In genomic region chr17:47323382-47324223, GRCh38 we compare ENCODE assay signal across 8 cellular contexts. TPM values are rescaled to one million over a fixed set of nuclear protein-coding genes. Genes with fewer than 3 reads are reported as not detected.
DNase-seq lines count a peak whose midpoint lies in the region; ATAC-seq and TF ChIP-seq lines count a peak whose summit lies in the region.

TSS of gene EFCAB13 (plus strand) at chr17:47323955. CDS start at chr17:47328354, 4,399 bp downstream.

- no peaks in the 10 kb centered on the region for H3K36me3 Mint-ChIP-seq in activated CD4-positive, alpha-beta memory T cell treated with anti-CD3 and anti-CD28 coated beads for 36 hours

- H3K9me3 Mint-ChIP-seq in activated CD4-positive, alpha-beta memory T cell treated with anti-CD3 and anti-CD28 coated beads for 36 hours, result peaks cover 4% of the 10 kb centered on the region

- H3K27me3 Mint-ChIP-seq in activated CD4-positive, alpha-beta memory T cell treated with anti-CD3 and anti-CD28 coated beads for 36 hours, result peaks cover 2% of the 10 kb centered on the region

- intact Hi-C loops in activated CD4-positive, alpha-beta memory T cell treated with anti-CD3 and anti-CD28 coated beads for 36 hours (cut with micrococcal nuclease), result loop anchor here (1.0 kb wide), 1 partner anchor 8 kb away; no protein-coding TSS in a partner anchor
- intact Hi-C loops in lower lobe of right lung (cut with DNase I), result no loop called here

- DNase-seq in CD1c-positive myeloid dendritic cell (ENCODE audit: extremely low spot score) (peak; percentile 85), NCI-H69 (lab: John Stamatoyannopoulos, UW) (peak; percentile 96), ecto neural progenitor cell (ENCODE audit: low spot score) (peak; percentile 96), lower lobe of right lung (peak; percentile 94)
- DNase-seq in activated CD4-positive, alpha-beta memory T cell treated with anti-CD3 and anti-CD28 coated beads for 36 hours, result peak; percentile 84
- peak; percentile 42 to 76 (median 54) for DNase-seq in stimulated activated CD4-positive, alpha-beta T cell treated with anti-CD3 and anti-CD28 coated beads, TNF-alpha, amount 100 ng/mL, for 24 hours (ENCODE audit: low read depth in 3 of 3)

- peak within 1 kb of the TSS; percentile 100 for H3K4me3 Mint-ChIP-seq in activated CD4-positive, alpha-beta memory T cell treated with anti-CD3 and anti-CD28 coated beads for 36 hours

- ATAC-seq in GM19328 (IDR thresholded peaks at IDR 0.05; ENCODE audit: unreplicated experiment) (peak; percentile 83), HG03460 (IDR thresholded peaks at IDR 0.05; ENCODE audit: unreplicated experiment) (peak; percentile 82), lower lobe of right lung (peak; percentile 98 to 99)

- H3K4me3 ChIP-seq in lower lobe of right lung, result peak within 1 kb of the TSS; percentile 62

- CTCF ChIA-PET in activated CD4-positive, alpha-beta memory T cell treated with anti-CD3 and anti-CD28 coated beads for 36 hours (lab: Charles Lee), result interaction anchor here (1.3 to 1.5 kb wide), 2 partner anchors 13 to 94 kb away, joined by 5 to 6 read pairs; no protein-coding TSS in a partner anchor

- H3K4me1 ChIP-seq in lower lobe of right lung, result peaks cover 5% of the 10 kb centered on the region

- no peaks in the 10 kb centered on the region for H3K27me3 ChIP-seq in lower lobe of right lung (ENCODE audit: low read depth)

- peak; percentile 45 for TF ChIP-seq CTCF in lower lobe of right lung (IDR thresholded peaks at IDR 0.05)

- H3K27ac ChIP-seq in lower lobe of right lung, result peak within 1 kb of the TSS; percentile 88

- POLR2A ChIA-PET in activated CD4-positive, alpha-beta memory T cell treated with anti-CD3 and anti-CD28 coated beads for 36 hours (lab: Charles Lee), result interaction anchor here (1.3 kb wide), 1 partner anchor 53 kb away, joined by 3 read pairs; no protein-coding TSS in a partner anchor

- peaks cover 3% of the 10 kb centered on the region for H3K36me3 ChIP-seq in lower lobe of right lung

- peaks cover 19% of the 10 kb centered on the region for H3K4me1 Mint-ChIP-seq in activated CD4-positive, alpha-beta memory T cell treated with anti-CD3 and anti-CD28 coated beads for 36 hours (ENCODE audit: low read depth)

- peak within 1 kb of the TSS; percentile 90 for H3K27ac Mint-ChIP-seq in activated CD4-positive, alpha-beta memory T cell treated with anti-CD3 and anti-CD28 coated beads for 36 hours

- H3K9me3 ChIP-seq in lower lobe of right lung, result no peaks in the 10 kb centered on the region

RNA-seq across cellular contexts. Expression of gene EFCAB13, which starts in this region (rescaled TPM):
- total RNA-seq in activated CD4-positive, alpha-beta memory T cell treated with anti-CD3 and anti-CD28 coated beads for 36 hours, result 1 to 10 TPM; 4.6 to 7.8 TPM
- total RNA-seq in lower lobe of right lung, result 13.0 TPM

Comparison
In these comparisons a context has a peak if more than half of its experiments do, and no peak if none do; other contexts are left out.
1. Peak in every context shown above with its lines: DNase-seq, ATAC-seq, H3K4me3 ChIP-seq and H3K27ac ChIP-seq.